ENCODE assay signal across 16 cellular contexts in the genomic region with DNA sequence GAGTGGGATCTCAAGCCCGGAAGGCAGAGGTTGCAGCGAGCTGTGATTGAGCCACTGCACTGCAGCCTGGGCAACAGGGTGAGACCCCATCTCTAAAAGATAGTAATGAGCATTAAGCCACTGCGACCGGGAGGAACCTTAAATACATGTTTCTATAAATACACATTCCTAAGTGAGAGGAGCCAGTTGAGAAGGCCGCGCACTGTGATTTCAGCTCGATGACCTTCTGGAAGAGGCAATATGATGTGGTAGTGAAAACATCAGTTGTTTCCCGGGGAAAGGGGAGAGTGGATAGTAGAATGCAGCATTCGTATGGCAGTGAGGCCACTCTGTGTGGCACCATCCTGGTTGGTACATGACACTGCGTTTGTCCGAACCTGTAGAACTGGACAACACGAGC. TPM values are rescaled to one million over a fixed set of nuclear protein-coding genes. Genes with fewer than 3 reads are reported as not detected.
DNase-seq lines count a peak whose midpoint lies in the region; ATAC-seq and TF ChIP-seq lines count a peak whose summit lies in the region.
"Had no signal": no experiment of that assay in that cellular context is flagged by ENCODE, and none has a peak within 500 bp of the region (broad histone marks: within the 10 kb centered on the region; RNA-seq: fewer than 3 reads in every experiment).

No MANE protein-coding gene starts in this region.

- peaks cover 20% of the 10 kb centered on the region for H3K4me1 Mint-ChIP-seq in HFFc6 (ENCODE audit: low read depth)
- H3K4me1 Mint-ChIP-seq in brain = peaks cover 27% of the 10 kb centered on the region
- H3K4me1 Mint-ChIP-seq in stimulated activated effector memory CD8-positive, alpha-beta T cell treated with anti-CD3 and anti-CD28 coated beads, Interleukin-12 subunit alpha, Interleukin-12 subunit beta, amount 100 ng/mL, for 72 hours = peaks cover 8% of the 10 kb centered on the region
- H3K4me1 Mint-ChIP-seq in activated T-helper 2 cell treated with anti-CD3 and anti-CD28 coated beads, Interferon-gamma antibody, Interleukin-2, Interleukin-4, amounts not matched to agents 10 μg/mL and 5 μg/mL and 100 μg/mL, durations not matched to agents 14 hours and 24 hours and 36 hours (ENCODE audit: low read depth) = no peaks in the 10 kb centered on the region
- H3K4me1 Mint-ChIP-seq: activated CD4-positive, alpha-beta T cell treated with anti-CD3 and anti-CD28 coated beads for 36 hours; activated naive CD4-positive, alpha-beta T cell treated with anti-CD3 and anti-CD28 coated beads, Interleukin-2, amount 10 ng/mL, durations not matched to agents 7 days and 5 days had no signal

- DNase-seq in HFFc6 = no peak
- no peak for DNase-seq in stimulated activated effector memory CD8-positive, alpha-beta T cell treated with anti-CD3 and anti-CD28 coated beads, Interleukin-12 subunit alpha, Interleukin-12 subunit beta, amount 100 ng/mL, for 72 hours (ENCODE audit: low spot score in 2 of 2)
- DNase-seq in NCI-H510A treated with DMSO at 0.1 percent for 48 hours (lab: John Stamatoyannopoulos, UW) = no peak
- no peak for DNase-seq in NCI-H345 treated with DMSO at 0.1 percent for 48 hours (lab: John Stamatoyannopoulos, UW; ENCODE audit: unreplicated experiment)
- no peak for DNase-seq in NCI-H774 (lab: John Stamatoyannopoulos, UW)
- no peak for DNase-seq in activated T-helper 2 cell treated with anti-CD3 and anti-CD28 coated beads, Interferon-gamma antibody, Interleukin-2, Interleukin-4, amounts not matched to agents 10 μg/mL and 5 μg/mL and 100 μg/mL, durations not matched to agents 14 hours and 24 hours and 36 hours (ENCODE audit: low spot score)
- DNase-seq: activated CD4-positive, alpha-beta T cell treated with anti-CD3 and anti-CD28 coated beads for 36 hours; activated naive CD4-positive, alpha-beta T cell treated with anti-CD3 and anti-CD28 coated beads, Interleukin-2, amount 10 ng/mL, durations not matched to agents 7 days and 5 days; gastrocnemius medialis; NCI-H2081; retina; RPMI8226 had no signal

- H3K27ac Mint-ChIP-seq in HFFc6 = peak overlapping the region; percentile 95; the same call in 1 of the 2 replicates
- peak overlapping the region; percentile 72 to 92 (median 89) for H3K27ac Mint-ChIP-seq in brain
- H3K27ac Mint-ChIP-seq in stimulated activated effector memory CD8-positive, alpha-beta T cell treated with anti-CD3 and anti-CD28 coated beads, Interleukin-12 subunit alpha, Interleukin-12 subunit beta, amount 100 ng/mL, for 72 hours = peak overlapping the region; percentile 58
- H3K27ac Mint-ChIP-seq in activated T-helper 2 cell treated with anti-CD3 and anti-CD28 coated beads, Interferon-gamma antibody, Interleukin-2, Interleukin-4, amounts not matched to agents 10 μg/mL and 5 μg/mL and 100 μg/mL, durations not matched to agents 14 hours and 24 hours and 36 hours = no peak overlapping the region
- H3K27ac Mint-ChIP-seq: activated CD4-positive, alpha-beta T cell treated with anti-CD3 and anti-CD28 coated beads for 36 hours; activated naive CD4-positive, alpha-beta T cell treated with anti-CD3 and anti-CD28 coated beads, Interleukin-2, amount 10 ng/mL, durations not matched to agents 7 days and 5 days had no signal

- H3K27me3 ChIP-seq in layer of hippocampus (ENCODE audit: control insufficient read depth, insufficient read depth, low read length) = no peaks in the 10 kb centered on the region
- H3K27me3 ChIP-seq: breast epithelium, gastrocnemius medialis, testis had no signal

- H3K9me3 Mint-ChIP-seq in HFFc6 (no peaks in the 10 kb centered on the region), brain (no peaks in the 10 kb centered on the region)
- H3K9me3 Mint-ChIP-seq in stimulated activated effector memory CD8-positive, alpha-beta T cell treated with anti-CD3 and anti-CD28 coated beads, Interleukin-12 subunit alpha, Interleukin-12 subunit beta, amount 100 ng/mL, for 72 hours = no peaks in the 10 kb centered on the region
- H3K9me3 Mint-ChIP-seq in activated T-helper 2 cell treated with anti-CD3 and anti-CD28 coated beads, Interferon-gamma antibody, Interleukin-2, Interleukin-4, amounts not matched to agents 10 μg/mL and 5 μg/mL and 100 μg/mL, durations not matched to agents 14 hours and 24 hours and 36 hours = no peaks in the 10 kb centered on the region
- H3K9me3 Mint-ChIP-seq: activated naive CD4-positive, alpha-beta T cell treated with anti-CD3 and anti-CD28 coated beads, Interleukin-2, amount 10 ng/mL, durations not matched to agents 7 days and 5 days had no signal

- TF ChIP-seq CTCF in HFFc6 (IDR thresholded peaks at IDR 0.05) = no peak
- no peak for TF ChIP-seq CTCF in brain (conservative IDR thresholded peaks at IDR 0.05)

- peak overlapping the region; percentile 99 for H3K27ac ChIP-seq in layer of hippocampus (ENCODE audit: low read depth, low read length)

- H3K4me3 Mint-ChIP-seq in HFFc6 = no peak overlapping the region
- H3K4me3 Mint-ChIP-seq in brain = peak overlapping the region in 1 of 5 experiments; percentile 19
- no peak overlapping the region for H3K4me3 Mint-ChIP-seq in stimulated activated effector memory CD8-positive, alpha-beta T cell treated with anti-CD3 and anti-CD28 coated beads, Interleukin-12 subunit alpha, Interleukin-12 subunit beta, amount 100 ng/mL, for 72 hours
- H3K4me3 Mint-ChIP-seq in activated T-helper 2 cell treated with anti-CD3 and anti-CD28 coated beads, Interferon-gamma antibody, Interleukin-2, Interleukin-4, amounts not matched to agents 10 μg/mL and 5 μg/mL and 100 μg/mL, durations not matched to agents 14 hours and 24 hours and 36 hours (ENCODE audit: low read depth) = no peak overlapping the region
- H3K4me3 Mint-ChIP-seq: activated CD4-positive, alpha-beta T cell treated with anti-CD3 and anti-CD28 coated beads for 36 hours; activated naive CD4-positive, alpha-beta T cell treated with anti-CD3 and anti-CD28 coated beads, Interleukin-2, amount 10 ng/mL, durations not matched to agents 7 days and 5 days had no signal

- ATAC-seq in stimulated activated effector memory CD8-positive, alpha-beta T cell treated with anti-CD3 and anti-CD28 coated beads, Interleukin-12 subunit alpha, Interleukin-12 subunit beta, amount 100 ng/mL, for 72 hours = no peak
- ATAC-seq: activated CD4-positive, alpha-beta T cell treated with anti-CD3 and anti-CD28 coated beads for 36 hours had no signal

- intact Hi-C loops in activated T-helper 2 cell treated with anti-CD3 and anti-CD28 coated beads, Interferon-gamma antibody, Interleukin-2, Interleukin-4, amounts not matched to agents 10 μg/mL and 5 μg/mL and 100 μg/mL, durations not matched to agents 14 hours and 24 hours and 36 hours (cut with micrococcal nuclease) = no loop called here

- H3K36me3 Mint-ChIP-seq in HFFc6 (ENCODE audit: low read depth) (no peaks in the 10 kb centered on the region), brain (peaks cover 16% of the 10 kb centered on the region)
- peaks cover under 1% of the 10 kb centered on the region for H3K36me3 Mint-ChIP-seq in stimulated activated effector memory CD8-positive, alpha-beta T cell treated with anti-CD3 and anti-CD28 coated beads, Interleukin-12 subunit alpha, Interleukin-12 subunit beta, amount 100 ng/mL, for 72 hours
- H3K36me3 Mint-ChIP-seq in activated T-helper 2 cell treated with anti-CD3 and anti-CD28 coated beads, Interferon-gamma antibody, Interleukin-2, Interleukin-4, amounts not matched to agents 10 μg/mL and 5 μg/mL and 100 μg/mL, durations not matched to agents 14 hours and 24 hours and 36 hours (ENCODE audit: low read depth) = peaks cover 17% of the 10 kb centered on the region

- no peaks in the 10 kb centered on the region for H3K27me3 Mint-ChIP-seq in HFFc6 (ENCODE audit: insufficient read depth)
- H3K27me3 Mint-ChIP-seq in brain = no peaks in the 10 kb centered on the region
- H3K27me3 Mint-ChIP-seq in activated T-helper 2 cell treated with anti-CD3 and anti-CD28 coated beads, Interferon-gamma antibody, Interleukin-2, Interleukin-4, amounts not matched to agents 10 μg/mL and 5 μg/mL and 100 μg/mL, durations not matched to agents 14 hours and 24 hours and 36 hours (ENCODE audit: low read depth) = no peaks in the 10 kb centered on the region
- H3K27me3 Mint-ChIP-seq: activated CD4-positive, alpha-beta T cell treated with anti-CD3 and anti-CD28 coated beads for 36 hours; activated naive CD4-positive, alpha-beta T cell treated with anti-CD3 and anti-CD28 coated beads, Interleukin-2, amount 10 ng/mL, durations not matched to agents 7 days and 5 days had no signal

RNA-seq across cellular contexts. Expression of a gene that starts 18.0 kb away (rescaled TPM):
- total RNA-seq in HFFc6 (2021; fragmentation: NEBNext Ultra II Directional; extraction: Animal tissue kit (Norgen Biotek cat#: 25700)) = 10 to 100 TPM; 23.3 to 34.5 (median 27.2) TPM
- polyA plus RNA-seq in brain (ENCODE audit: insufficient read depth, low read depth, low replicate concordance) = 20.6 TPM
- total RNA-seq in activated T-helper 2 cell treated with anti-CD3 and anti-CD28 coated beads, Interferon-gamma antibody, Interleukin-2, Interleukin-4, amounts not matched to agents 10 μg/mL and 5 μg/mL and 100 μg/mL, durations not matched to agents 14 hours and 24 hours and 36 hours = 32.1 and 34.4 TPM in 2 replicates

RNA-seq across cellular contexts. Expression of a gene that starts 26.2 kb away (rescaled TPM):
- total RNA-seq in HFFc6 (2021; fragmentation: NEBNext Ultra II Directional; extraction: Animal tissue kit (Norgen Biotek cat#: 25700)) = not detected
- polyA plus RNA-seq in brain (ENCODE audit: insufficient read depth, low read depth, low replicate concordance) = 1.6 TPM
- total RNA-seq in activated T-helper 2 cell treated with anti-CD3 and anti-CD28 coated beads, Interferon-gamma antibody, Interleukin-2, Interleukin-4, amounts not matched to agents 10 μg/mL and 5 μg/mL and 100 μg/mL, durations not matched to agents 14 hours and 24 hours and 36 hours = 35.4 and 36.9 TPM in 2 replicates

RNA-seq across cellular contexts. Expression of a gene that starts 39.0 kb away (rescaled TPM):
- 100 to 1,000 TPM; 223 to 272 (median 250) TPM for total RNA-seq in HFFc6 (2021; fragmentation: NEBNext Ultra II Directional; extraction: Animal tissue kit (Norgen Biotek cat#: 25700))
- polyA plus RNA-seq in brain (ENCODE audit: insufficient read depth, low read depth, low replicate concordance) = 142 TPM
- 126 and 127 TPM in 2 replicates for total RNA-seq in activated T-helper 2 cell treated with anti-CD3 and anti-CD28 coated beads, Interferon-gamma antibody, Interleukin-2, Interleukin-4, amounts not matched to agents 10 μg/mL and 5 μg/mL and 100 μg/mL, durations not matched to agents 14 hours and 24 hours and 36 hours

RNA-seq across cellular contexts. Expression of a gene that starts 53.2 kb away (rescaled TPM):
- total RNA-seq in HFFc6 (2021; fragmentation: NEBNext Ultra II Directional; extraction: Animal tissue kit (Norgen Biotek cat#: 25700)) = 10 to 100 TPM; 15.9 to 21.6 (median 18.7) TPM
- 33.2 TPM for polyA plus RNA-seq in brain (ENCODE audit: insufficient read depth, low read depth, low replicate concordance)
- total RNA-seq in activated T-helper 2 cell treated with anti-CD3 and anti-CD28 coated beads, Interferon-gamma antibody, Interleukin-2, Interleukin-4, amounts not matched to agents 10 μg/mL and 5 μg/mL and 100 μg/mL, durations not matched to agents 14 hours and 24 hours and 36 hours = 41.5 and 53.4 TPM in 2 replicates

Comparison
In these comparisons a context has a peak if more than half of its experiments do, and no peak if none do; other contexts are left out.
1. RNA of a gene that starts 26.2 kb away (total RNA-seq): 35.4 to 36.9 TPM in activated T-helper 2 cell treated with anti-CD3 and anti-CD28 coated beads, Interferon-gamma antibody, Interleukin-2, Interleukin-4, amounts not matched to agents 10 μg/mL and 5 μg/mL and 100 μg/mL, durations not matched to agents 14 hours and 24 hours and 36 hours; not detected in HFFc6; every median in the first group is over 10 times any median in the second.